ENCODE assay signal across 8 cellular contexts in genomic region chr19:38049105-38049649, GRCh38.
DNase-seq lines count a peak whose midpoint lies in the region; ATAC-seq and TF ChIP-seq lines count a peak whose summit lies in the region.

No MANE protein-coding gene starts in this region.

- no peaks in the 10 kb centered on the region for H3K9me3 ChIP-seq in CD8-positive, alpha-beta memory T cell (ENCODE audit: low read length)
- H3K9me3 ChIP-seq in IMR-90 (ENCODE audit: control insufficient read depth, insufficient read depth, low read length): no peaks in the 10 kb centered on the region

- H3K27ac Mint-ChIP-seq in CD8-positive, alpha-beta memory T cell: peak overlapping the region; percentile 95 to 99 (median 98)
- H3K27ac Mint-ChIP-seq in memory B cell: peak overlapping the region; percentile 96

- peak overlapping the region; percentile 21 to 34; a peak in 1 of 4 replicates for H4K8ac ChIP-seq in IMR-90 (ENCODE audit: low read depth in 2 of 2, low read length in 2 of 2)

- H4K5ac ChIP-seq in IMR-90 (ENCODE audit: low read depth, low read length): no peak overlapping the region

- no peaks in the 10 kb centered on the region for H3K9me3 Mint-ChIP-seq in CD8-positive, alpha-beta memory T cell
- H3K9me3 Mint-ChIP-seq in memory B cell: no peaks in the 10 kb centered on the region

- H3K4me3 Mint-ChIP-seq in CD8-positive, alpha-beta memory T cell: peak overlapping the region; percentile 14 to 91 (median 84)
- peak overlapping the region; percentile 82 for H3K4me3 Mint-ChIP-seq in memory B cell

- no peak overlapping the region for H3K4ac ChIP-seq in IMR-90 (ENCODE audit: low read depth, low read length)

- peak overlapping the region; percentile 61 for H4K91ac ChIP-seq in IMR-90 (ENCODE audit: insufficient read depth, low read depth, low read length)

- no peak overlapping the region for H3K56ac ChIP-seq in IMR-90 (ENCODE audit: extremely low read depth, insufficient read depth, low read length)

- H3K27me3 ChIP-seq in CD8-positive, alpha-beta memory T cell (ENCODE audit: insufficient read depth, low read length, poor library complexity, severe bottlenecking): no peaks in the 10 kb centered on the region
- H3K27me3 ChIP-seq in IMR-90 (ENCODE audit: control insufficient read depth, insufficient read depth, low read length): no peaks in the 10 kb centered on the region

- TF ChIP-seq CTCF in IMR-90 (conservative IDR thresholded peaks at IDR 0.05; ENCODE audit: low read depth, low read length): no peak

- peaks cover 38 to 91% of the 10 kb centered on the region in 2 experiments for H3K79me1 ChIP-seq in IMR-90 (ENCODE audit: low read depth in 1 of 2, low read length in 2 of 2)

- no TSS peak for BruUV-seq in IMR-90 (replicated peaks; lab: Mats Ljungman, UMichigan)

- dilution Hi-C loops in IMR-90 (cut with HindIII; ENCODE audit: low sequenced_read_pairs, unreplicated experiment): no loop called here

- in situ Hi-C loops in IMR-90 (cut with MboI; ENCODE audit: low sequenced_read_pairs): no loop called here

- H3K36me3 ChIP-seq in CD8-positive, alpha-beta memory T cell (ENCODE audit: insufficient read depth, low read length): no peaks in the 10 kb centered on the region
- H3K36me3 ChIP-seq in IMR-90 (ENCODE audit: control insufficient read depth, insufficient read depth, low read length): no peaks in the 10 kb centered on the region; the same call in 1 of the 2 replicates

- intact Hi-C loops in IMR-90 (cut with micrococcal nuclease): no loop called here

- no peaks in the 10 kb centered on the region for H3K27me3 Mint-ChIP-seq in CD8-positive, alpha-beta memory T cell
- H3K27me3 Mint-ChIP-seq in memory B cell: no peaks in the 10 kb centered on the region

- TF ChIP-seq POLR2A in IMR-90 (IDR thresholded peaks at IDR 0.05; ENCODE audit: low read depth, low read length): no peak

- H3K36me3 Mint-ChIP-seq in CD8-positive, alpha-beta memory T cell: peaks cover 0 to under 1% (median 0%) of the 10 kb centered on the region in 3 donors
- peaks cover under 1% of the 10 kb centered on the region for H3K36me3 Mint-ChIP-seq in memory B cell

- no peak overlapping the region for H2BK15ac ChIP-seq in IMR-90 (ENCODE audit: low read depth, low read length)

- peak overlapping the region; percentile 34 for H2AFZ ChIP-seq in IMR-90 (replicated peaks; ENCODE audit: low read length, poor library complexity)

- H3K4me3 ChIP-seq in CD8-positive, alpha-beta memory T cell (ENCODE audit: low read length): peak overlapping the region; percentile 38
- no peak overlapping the region for H3K4me3 ChIP-seq in IMR-90 (ENCODE audit: insufficient read depth, low read depth, low read length)

- peaks cover 23 to 36% (median 36%) of the 10 kb centered on the region in 3 donors for H3K4me1 Mint-ChIP-seq in CD8-positive, alpha-beta memory T cell
- H3K4me1 Mint-ChIP-seq in memory B cell: peaks cover 52% of the 10 kb centered on the region

- peak overlapping the region; percentile 72 for H3K27ac ChIP-seq in CD8-positive, alpha-beta memory T cell (ENCODE audit: low read depth, low read length)
- no peak overlapping the region for H3K27ac ChIP-seq in IMR-90 (ENCODE audit: insufficient read depth, low read length)

- 85% methylated on average over 7 of the region's 10 CpGs; no CpG with 5 or more reads in 1 of the 2 experiments for WGBS in IMR-90 (ENCODE audit: extremely low coverage in 2 of 2, insufficient read length in 1 of 2), 2 experiments

- CTCF ChIA-PET in CD8-positive, alpha-beta memory T cell (lab: Charles Lee): interaction anchor here (0.6 to 2.4 kb wide), 5 partner anchors 13 to 146 kb away, joined by 3 to 12 read pairs (median 4); partner anchors contain the start of gene WDR87
- CTCF ChIA-PET in IMR-90 (lab: Yijun Ruan, JAX): interaction anchor here (1.6 kb wide), 1 partner anchor 147 kb away, joined by 4 read pairs; no protein-coding TSS in a partner anchor

- no peak overlapping the region for H3K14ac ChIP-seq in IMR-90 (replicated peaks; ENCODE audit: low read depth, low read length)

- POLR2A ChIA-PET in CD8-positive, alpha-beta memory T cell (lab: Charles Lee): interaction anchor here (0.6 to 1.2 kb wide), 3 partner anchors 142 to 325 kb away, joined by 3 to 7 read pairs (median 4); partner anchors contain the start of genes PSMD8 and SIPA1L3
- POLR2A ChIA-PET in IMR-90 (lab: Charles Lee; ENCODE audit: unreplicated experiment): no interaction called here

- no peaks in the 10 kb centered on the region; the same call in 1 of the 2 replicates for H4K20me1 ChIP-seq in IMR-90 (ENCODE audit: insufficient read depth, low read length)

- peaks cover 35% of the 10 kb centered on the region for H3K4me1 ChIP-seq in CD8-positive, alpha-beta memory T cell (ENCODE audit: insufficient read depth, low read length)
- H3K4me1 ChIP-seq in IMR-90 (ENCODE audit: control insufficient read depth, insufficient read depth, low read length): no peaks in the 10 kb centered on the region

- H3K23ac ChIP-seq in IMR-90 (ENCODE audit: low read depth, low read length): no peak overlapping the region

- H2AK9ac ChIP-seq in IMR-90 (replicated peaks; ENCODE audit: low read depth, low read length, poor library complexity): peak overlapping the region; percentile 65

- H3K9me1 ChIP-seq in IMR-90 (ENCODE audit: insufficient read depth, low read length): peaks cover 12% of the 10 kb centered on the region; the same call in 1 of the 2 replicates

- H3K9ac ChIP-seq in IMR-90 (ENCODE audit: low read depth, low read length): no peak overlapping the region

- H3K18ac ChIP-seq in IMR-90 (ENCODE audit: low read depth, low read length): no peak overlapping the region

- peak in 4 of 5 donors; percentile 26 to 80 (median 74) for DNase-seq in CD8-positive, alpha-beta memory T cell
- DNase-seq in IMR-90 (no peak), memory B cell (ENCODE audit: low spot score in 2 of 2) (peak; percentile 49), NCI-H82 (lab: John Stamatoyannopoulos, UW) (no peak), ecto neural progenitor cell (ENCODE audit: low spot score) (no peak), OCI-M1 (lab: John Stamatoyannopoulos, UW) (no peak)
- DNase-seq in activated CD8-positive, alpha-beta memory T cell treated with anti-CD3 and anti-CD28 coated beads for 4 hours (ENCODE audit: low read depth in 2 of 2): peak; percentile 19 to 26

- peak overlapping the region; percentile 36 for H2BK5ac ChIP-seq in IMR-90 (ENCODE audit: low read depth, low read length, poor library complexity, severe bottlenecking)

- H2BK120ac ChIP-seq in IMR-90 (ENCODE audit: low read depth, low read length): no peak overlapping the region

- ATAC-seq in GM21367 (IDR thresholded peaks at IDR 0.05; ENCODE audit: unreplicated experiment): peak; percentile 33
- ATAC-seq in IMR-90 (ENCODE audit: low read depth): no peak
- ATAC-seq in memory B cell (ENCODE audit: low read depth): peak; percentile 46

- TF ChIP-seq RAD21 in IMR-90 (IDR thresholded peaks at IDR 0.05; ENCODE audit: low read length): no peak

- no peak overlapping the region for H2AK5ac ChIP-seq in IMR-90 (ENCODE audit: low read depth, low read length)

- no peak overlapping the region for H2BK20ac ChIP-seq in IMR-90 (ENCODE audit: low read depth, low read length)

- H3K4me2 ChIP-seq in IMR-90 (ENCODE audit: low read depth, low read length): no peak overlapping the region

TF ChIP-seq in IMR-90, 13 proteins besides CTCF, POLR2A, EP300 and RAD21:
- TF ChIP-seq RFX5 (IDR thresholded peaks at IDR 0.05; ENCODE audit: low read depth, low read length): no peak
- no peak for TF ChIP-seq RCOR1 (IDR thresholded peaks at IDR 0.05; ENCODE audit: insufficient replicate concordance, low read length)
- TF ChIP-seq MAZ (IDR thresholded peaks at IDR 0.05; ENCODE audit: borderline replicate concordance, low read depth, low read length): no peak
- no peak for TF ChIP-seq FOS (IDR thresholded peaks at IDR 0.05; ENCODE audit: low read depth, low read length)
- TF ChIP-seq SMC3 (IDR thresholded peaks at IDR 0.05; ENCODE audit: low read depth, low read length): no peak
- TF ChIP-seq MAFK (IDR thresholded peaks at IDR 0.05; ENCODE audit: low read depth, low read length): no peak
- TF ChIP-seq USF2 (IDR thresholded peaks at IDR 0.05; ENCODE audit: low read depth, low read length): no peak

Comparison
In these comparisons a context has a peak if more than half of its experiments do, and no peak if none do; other contexts are left out.
1. DNase-seq: peak in CD8-positive, alpha-beta memory T cell (4 of 5), activated CD8-positive, alpha-beta memory T cell treated with anti-CD3 and anti-CD28 coated beads for 4 hours (2 of 2) and memory B cell (2 of 2); none in IMR-90 (single experiment), NCI-H82 (single experiment), ecto neural progenitor cell (single experiment) and OCI-M1 (single experiment).